In the genomic region with DNA sequence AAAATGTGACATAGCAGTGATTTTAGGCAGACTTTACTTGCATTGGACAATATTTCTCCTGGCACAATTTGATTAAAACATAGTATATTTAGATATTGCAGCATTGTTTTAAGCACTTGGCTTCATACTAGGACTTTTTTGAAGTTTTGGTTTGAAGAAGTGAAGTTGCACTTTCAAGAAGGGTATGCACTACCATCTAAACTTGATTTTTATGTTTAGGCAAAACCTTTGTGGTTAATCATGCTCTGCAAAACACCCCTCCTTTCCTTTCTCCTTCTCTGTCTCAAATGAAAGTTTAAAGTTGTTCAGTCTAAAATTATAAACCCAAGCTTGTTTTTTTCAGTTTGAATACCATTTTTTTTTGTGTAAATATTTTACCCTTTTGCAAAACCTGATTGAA, we compare ENCODE assay signal across 26 cellular contexts.
"Had no signal": no experiment of that assay in that cellular context is flagged by ENCODE, and none has a peak within 500 bp of the region (broad histone marks: within the 10 kb centered on the region; RNA-seq: fewer than 3 reads in every experiment).

No MANE protein-coding gene starts in this region.

- H3K27ac Mint-ChIP-seq: activated CD4-positive, alpha-beta T cell treated with anti-CD3 and anti-CD28 coated beads, Interleukin-2, amount 10 ng/mL, durations not matched to agents 24 days and 14 days; activated CD8-positive, alpha-beta T cell treated with anti-CD3 and anti-CD28 coated beads, Interleukin-2, amount 10 ng/mL, durations not matched to agents 7 days and 5 days; activated naive CD4-positive, alpha-beta T cell treated with anti-CD3 and anti-CD28 coated beads for 36 hours; activated naive CD4-positive, alpha-beta T cell treated with anti-CD3 and anti-CD28 coated beads, Interleukin-2, amount 50 U/mL, for 72 hours; activated T-helper 1 cell treated with anti-CD3 and anti-CD28 coated beads, Interleukin-12 subunit alpha, Interleukin-12 subunit beta, Interleukin-2, Interleukin-4 antibody, amounts not matched to agents 30 ng/mL and 10 ng/mL and 1 ng/mL, durations not matched to agents 14 hours and 24 hours and 36 hours had no signal

- H3K36me3 ChIP-seq: adrenal gland, breast epithelium had no signal

- DNase-seq: activated CD4-positive, alpha-beta T cell treated with anti-CD3 and anti-CD28 coated beads, Interleukin-2, amount 10 ng/mL, durations not matched to agents 24 days and 14 days; activated CD4-positive, alpha-beta T cell treated with anti-CD3 and anti-CD28 coated beads, Interleukin-2, amount 50 U/mL, for 48 hours; activated CD8-positive, alpha-beta T cell treated with anti-CD3 and anti-CD28 coated beads, Interleukin-2, amount 10 ng/mL, durations not matched to agents 7 days and 5 days; activated gamma-delta T cell treated with Interleukin-2 at 50 U/mL for 16 hours; activated naive CD4-positive, alpha-beta T cell treated with anti-CD3 and anti-CD28 coated beads for 36 hours; activated T-cell treated with anti-CD3 and anti-CD28 coated beads, Interleukin-2, amount 50 U/mL, for 4 hours; adrenal gland; body of pancreas; caudate nucleus; NCI-H1105; NCI-H1417 treated with DMSO at 0.1 percent for 48 hours; NCI-H1694; NCI-H1930; NCI-H345; NCI-H524 treated with DMSO at 0.1 percent for 48 hours; NK-92 treated with Interleukin-12 subunit alpha and Interleukin-12 subunit beta, amount 100 ng/mL, for 24 hours; PC-3; SW 1271; T-helper 1 cell; T-helper 9 cell had no signal

- H3K9me3 ChIP-seq: adrenal gland, body of pancreas, breast epithelium had no signal

- H3K27ac ChIP-seq: adrenal gland, body of pancreas, breast epithelium, RWPE1, VCaP had no signal

- ATAC-seq: activated CD8-positive, alpha-beta T cell treated with anti-CD3 and anti-CD28 coated beads, Interleukin-2, amount 10 ng/mL, durations not matched to agents 7 days and 5 days; activated naive CD4-positive, alpha-beta T cell treated with anti-CD3 and anti-CD28 coated beads, Interleukin-2, amount 50 U/mL, for 72 hours; activated T-cell treated with anti-CD3 and anti-CD28 coated beads, Interleukin-2, amount 50 U/mL, for 4 hours; body of pancreas; PC-3; Right ventricle myocardium inferior had no signal

- H3K27me3 Mint-ChIP-seq: activated CD4-positive, alpha-beta T cell treated with anti-CD3 and anti-CD28 coated beads, Interleukin-2, amount 10 ng/mL, durations not matched to agents 24 days and 14 days had no signal

- H3K4me3 Mint-ChIP-seq: activated CD4-positive, alpha-beta T cell treated with anti-CD3 and anti-CD28 coated beads, Interleukin-2, amount 10 ng/mL, durations not matched to agents 24 days and 14 days; activated CD8-positive, alpha-beta T cell treated with anti-CD3 and anti-CD28 coated beads, Interleukin-2, amount 10 ng/mL, durations not matched to agents 7 days and 5 days; activated naive CD4-positive, alpha-beta T cell treated with anti-CD3 and anti-CD28 coated beads for 36 hours; activated T-cell treated with anti-CD3 and anti-CD28 coated beads, Interleukin-2, amount 50 U/mL, for 4 hours; activated T-helper 1 cell treated with anti-CD3 and anti-CD28 coated beads, Interleukin-12 subunit alpha, Interleukin-12 subunit beta, Interleukin-2, Interleukin-4 antibody, amounts not matched to agents 30 ng/mL and 10 ng/mL and 1 ng/mL, durations not matched to agents 14 hours and 24 hours and 36 hours had no signal

- H3K27me3 ChIP-seq: adrenal gland, body of pancreas, breast epithelium had no signal

- H3K9me3 Mint-ChIP-seq: activated CD4-positive, alpha-beta T cell treated with anti-CD3 and anti-CD28 coated beads, Interleukin-2, amount 10 ng/mL, durations not matched to agents 24 days and 14 days; activated naive CD4-positive, alpha-beta T cell treated with anti-CD3 and anti-CD28 coated beads for 36 hours; activated naive CD4-positive, alpha-beta T cell treated with anti-CD3 and anti-CD28 coated beads, Interleukin-2, amount 50 U/mL, for 72 hours; activated T-cell treated with anti-CD3 and anti-CD28 coated beads, Interleukin-2, amount 50 U/mL, for 4 hours; activated T-helper 1 cell treated with anti-CD3 and anti-CD28 coated beads, Interleukin-12 subunit alpha, Interleukin-12 subunit beta, Interleukin-2, Interleukin-4 antibody, amounts not matched to agents 30 ng/mL and 10 ng/mL and 1 ng/mL, durations not matched to agents 14 hours and 24 hours and 36 hours had no signal

- H3K4me3 ChIP-seq: adrenal gland, body of pancreas, breast epithelium had no signal

- H3K4me1 ChIP-seq: body of pancreas, breast epithelium had no signal
